Comparison of ENCODE assay signal across 8 cellular contexts in the genomic region with DNA sequence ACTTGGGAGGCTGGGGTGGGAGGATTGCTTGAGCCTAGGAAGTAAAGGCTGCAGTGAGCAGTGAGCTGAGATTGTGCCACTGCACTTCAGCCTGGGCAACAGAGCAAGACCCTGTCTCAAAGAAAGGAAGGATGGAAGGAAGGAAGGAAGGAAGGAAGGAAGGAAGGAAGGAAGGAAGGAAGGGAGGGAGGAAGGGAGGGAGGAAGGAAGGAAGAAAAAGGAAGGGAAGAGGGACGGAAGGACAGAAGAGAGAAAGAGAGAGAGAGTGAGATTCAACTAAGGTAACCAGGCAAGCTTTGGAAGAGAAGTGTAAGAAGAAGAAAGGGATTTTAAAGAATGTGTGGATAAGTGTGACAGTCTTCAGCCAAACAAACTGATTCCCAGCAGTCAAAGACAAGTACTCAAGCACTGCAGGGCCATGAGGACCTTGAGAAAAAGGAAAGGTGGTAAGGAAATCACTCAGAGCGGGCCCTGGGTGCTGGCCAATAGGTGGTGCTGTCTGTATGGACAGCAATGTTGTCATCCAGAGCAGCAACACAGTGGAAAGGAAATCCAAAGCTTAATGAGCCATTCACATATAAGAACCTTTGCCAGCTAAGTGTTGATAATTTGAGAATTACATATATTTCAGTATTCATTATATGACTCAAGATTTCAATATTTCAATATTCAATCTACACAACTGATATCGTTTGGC. TPM values are rescaled to one million over a fixed set of nuclear protein-coding genes. Genes with fewer than 3 reads are reported as not detected.
DNase-seq lines count a peak whose midpoint lies in the region; TF ChIP-seq lines count a peak whose summit lies in the region.
"Not testable (repeated sequence)": the region's sequence is repeated elsewhere in the genome, so short reads cannot be mapped to it uniquely, and the experiment has no call there.

No MANE protein-coding gene starts in this region.

- not testable (repeated sequence) for H3K4me3 ChIP-seq in Karpas-422 (ENCODE audit: low read length); epithelial cell of esophagus (ENCODE audit: low read length)

- DNase-seq in Caki2 (ENCODE audit: low read depth) (peak; percentile 16), Karpas-422 (peak; percentile 47), RWPE1 (ENCODE audit: low spot score) (peak; percentile 3), amniotic epithelial cell (ENCODE audit: low read depth) (peak; percentile 20), epithelial cell of esophagus (ENCODE audit: low read depth) (peak; percentile 31), kidney glomerular epithelial cell (lab: John Stamatoyannopoulos, UW) (peak; percentile 14)
- DNase-seq in GM13977 (ENCODE audit: low spot score); type B pancreatic cell (ENCODE audit: extremely low spot score, unreplicated experiment): not testable (repeated sequence)

- H3K36me3 Mint-ChIP-seq in type B pancreatic cell, result peaks cover 16% of the 10 kb centered on the region

- H3K4me1 Mint-ChIP-seq in type B pancreatic cell (ENCODE audit: unreplicated experiment), result not testable (repeated sequence)

- not testable (repeated sequence) for H3K9me3 ChIP-seq in Karpas-422 (ENCODE audit: low read length)

- not testable (repeated sequence) for H3K9me3 Mint-ChIP-seq in type B pancreatic cell

- H3K4me1 ChIP-seq in Karpas-422 (ENCODE audit: low read length), result not testable (repeated sequence)

- CTCF ChIA-PET in RWPE1 (lab: Yijun Ruan, JAX), result not testable (repeated sequence)

- H3K4me3 Mint-ChIP-seq in type B pancreatic cell, result not testable (repeated sequence)

- H3K27ac ChIP-seq in Karpas-422 (ENCODE audit: low read length); RWPE1: not testable (repeated sequence)

- H3K79me2 ChIP-seq in Karpas-422 (ENCODE audit: low read length), result not testable (repeated sequence)

- in situ Hi-C loops in Caki2 (cut with HindIII; ENCODE audit: low pct_unique_long_range_greater_than_20kb, low sequenced_read_pairs); GM13977 (cut with MboI; ENCODE audit: low pct_unique_long_range_greater_than_20kb, low sequenced_read_pairs, unreplicated experiment): not testable (repeated sequence)

- H3K27ac Mint-ChIP-seq in type B pancreatic cell, result not testable (repeated sequence)

- not testable (repeated sequence) for H4K20me1 ChIP-seq in Karpas-422 (ENCODE audit: insufficient read depth, low read depth, low read length)

- not testable (repeated sequence) for H3K9me2 ChIP-seq in Karpas-422 (replicated peaks; ENCODE audit: insufficient read depth, low read length)

- H3K36me3 ChIP-seq in Karpas-422 (ENCODE audit: insufficient read depth, low read length), result not testable (repeated sequence)

- POLR2A ChIA-PET in RWPE1 (lab: Yijun Ruan, JAX; ENCODE audit: low non-redundant PET), result not testable (repeated sequence)

- not testable (repeated sequence) for H3K9ac ChIP-seq in Karpas-422 (ENCODE audit: low read length)

- not testable (repeated sequence) for H3K4me2 ChIP-seq in Karpas-422 (ENCODE audit: low read depth, low read length, poor library complexity, severe bottlenecking)

- H3K27me3 ChIP-seq in Karpas-422 (ENCODE audit: low read length), result not testable (repeated sequence)

- TF ChIP-seq CTCF in GM13977 (IDR thresholded peaks at IDR 0.05; ENCODE audit: extremely low read depth, insufficient read depth, missing control alignments) (peak; percentile 19), type B pancreatic cell (conservative IDR thresholded peaks at IDR 0.05) (peak; percentile 26)
- not testable (repeated sequence) for TF ChIP-seq CTCF in RWPE1 (conservative IDR thresholded peaks at IDR 0.05; ENCODE audit: low read depth); epithelial cell of esophagus (IDR thresholded peaks at IDR 0.05; ENCODE audit: insufficient read depth, low read depth, low read length, missing control alignments)

- H2AFZ ChIP-seq in Karpas-422 (ENCODE audit: low read length), result not testable (repeated sequence)

- H3K27me3 Mint-ChIP-seq in type B pancreatic cell, result not testable (repeated sequence)

RNA-seq across cellular contexts. Expression of gene NUTM2B, which starts 55.4 kb away (rescaled TPM):
- 0.35 and 1.5 TPM in 2 replicates for total RNA-seq in Caki2 (2014; rRNA removed; shearing (Covaris generic); ENCODE audit: low replicate concordance)
- total RNA-seq in Karpas-422 (2014; rRNA removed; shearing (Covaris generic); ENCODE audit: low replicate concordance), result 0.34 and 0.61 TPM in 2 replicates
- 1.00 and 1.2 TPM in 2 replicates for total RNA-seq in type B pancreatic cell (ENCODE audit: low replicate concordance)
